In the genomic region with DNA sequence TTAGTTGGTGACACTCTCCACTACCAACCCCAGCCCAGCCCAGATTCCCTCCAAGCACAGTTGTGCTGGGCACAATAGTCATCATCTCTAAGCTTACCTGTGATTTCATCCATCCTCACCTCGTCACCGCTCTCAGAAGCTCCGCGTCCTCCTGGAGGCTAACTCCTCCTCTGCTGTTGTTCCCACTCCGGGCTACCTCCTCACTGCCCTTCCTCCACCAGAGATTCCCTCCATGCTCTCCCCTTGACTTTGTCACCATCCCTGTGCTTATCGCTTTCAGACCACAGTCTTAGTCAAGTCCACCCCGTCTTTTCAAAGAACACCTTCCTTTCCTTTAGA, we compare ENCODE assay signal across 1 cellular context.
TF ChIP-seq lines count a peak whose summit lies in the region.

No MANE protein-coding gene starts in this region.

TF ChIP-seq in liver, 16 proteins besides CTCF, POLR2A, EP300 and RAD21 (continued from another document):
- TF ChIP-seq ZBTB33 (IDR thresholded peaks at IDR 0.05) (no peak), HNF4G (IDR thresholded peaks at IDR 0.05) (no peak), GABPA (IDR thresholded peaks at IDR 0.05 in 1 of 2, conservative IDR thresholded peaks at IDR 0.05 in 1 of 2) (no peak)
